Comparison of ENCODE assay signal across 9 cellular contexts in the genomic region with DNA sequence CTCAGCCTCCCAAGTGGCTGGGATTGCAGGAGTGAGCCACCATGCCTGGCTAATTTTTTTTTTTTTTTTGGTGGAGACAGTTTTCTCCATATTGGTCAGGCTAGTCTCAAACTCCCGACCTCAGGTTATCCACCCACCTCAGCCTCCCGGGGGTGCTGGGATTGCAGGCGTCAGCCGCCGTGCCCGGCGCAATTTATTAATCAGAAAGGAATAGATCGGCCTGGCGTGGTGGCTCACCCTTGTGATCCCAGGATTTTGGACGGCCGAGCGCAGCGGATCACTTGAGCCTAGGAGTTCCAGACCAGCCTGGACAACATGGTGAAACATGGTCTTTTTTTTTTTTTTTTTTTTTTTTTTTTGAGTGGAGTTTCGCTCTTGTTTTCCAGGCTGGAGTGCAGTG. TPM values are rescaled to one million over a fixed set of nuclear protein-coding genes. Genes with fewer than 3 reads are reported as not detected.
"Had no signal": no experiment of that assay in that cellular context is flagged by ENCODE, and none has a peak within 500 bp of the region (broad histone marks: within the 10 kb centered on the region; RNA-seq: fewer than 3 reads in every experiment).

No MANE protein-coding gene starts in this region.

- DNase-seq: IMR-90, KBM-7 had no signal

- H3K27ac Mint-ChIP-seq: IgD-negative memory B cell had no signal

- H3K4me3 Mint-ChIP-seq: IgD-negative memory B cell had no signal

- H3K4me3 ChIP-seq: K562 had no signal

- FAIRE-seq: HepG2, HTR-8/SVneo, K562 had no signal

- H3K27ac ChIP-seq: HL-60 had no signal

- H3K9me3 Mint-ChIP-seq: IgD-negative memory B cell had no signal

RNA-seq across cellular contexts. Expression of gene GOLGA8M, which starts 13.3 kb away (rescaled TPM):
- total RNA-seq: HepG2, HT-29, HT1080, K562 had no signal
- polyA plus RNA-seq: IgD-negative memory B cell, K562 had no signal
